Comparison of ENCODE assay signal across 1 cellular context in the genomic region with DNA sequence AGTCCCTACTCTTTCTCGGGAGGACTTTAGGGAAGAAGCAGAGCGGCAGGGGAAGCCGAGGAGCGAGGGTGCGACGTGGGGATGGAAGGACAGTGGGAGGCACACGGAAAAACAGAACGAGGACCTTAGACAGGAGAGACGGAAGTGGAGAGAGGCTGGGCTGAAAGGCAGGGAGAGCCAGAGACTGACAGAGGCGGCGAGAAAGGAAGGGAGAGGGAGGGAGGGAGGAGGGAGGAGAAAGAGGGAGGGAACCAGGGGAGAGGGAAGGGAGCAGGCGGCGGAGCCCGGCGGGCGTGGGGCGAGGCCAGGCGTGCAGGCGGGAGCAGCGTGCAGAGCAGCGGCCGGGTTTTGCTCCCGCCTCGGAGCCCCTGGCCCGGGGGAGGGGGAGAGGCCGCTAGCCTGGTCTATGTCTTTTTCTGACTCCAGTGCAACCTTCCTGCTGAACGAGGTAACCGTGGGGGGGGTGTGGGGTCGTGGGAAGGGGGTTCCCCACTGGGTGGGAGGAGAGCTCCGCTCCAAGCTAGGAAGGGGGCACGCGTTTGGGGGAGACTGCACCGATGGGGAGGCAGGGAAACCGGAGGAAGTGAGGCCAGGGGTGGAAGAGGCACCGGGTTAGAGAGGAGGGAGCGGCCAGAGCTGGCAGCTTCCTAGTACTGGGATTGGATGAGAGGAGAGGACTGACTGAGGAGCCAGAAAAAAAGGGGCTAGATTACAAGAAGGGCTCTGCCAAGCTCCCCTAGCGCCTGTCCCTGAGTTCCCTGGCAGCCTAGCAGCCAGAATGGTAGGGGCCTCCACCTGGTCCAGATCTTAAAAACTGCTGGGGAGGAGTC.
TF ChIP-seq lines count a peak whose summit lies in the region.

No MANE protein-coding gene starts in this region.

TF ChIP-seq in GM12878, 131 proteins besides CTCF, POLR2A, EP300 and RAD21 (continued from another document):
- TF ChIP-seq, protein P1, sequence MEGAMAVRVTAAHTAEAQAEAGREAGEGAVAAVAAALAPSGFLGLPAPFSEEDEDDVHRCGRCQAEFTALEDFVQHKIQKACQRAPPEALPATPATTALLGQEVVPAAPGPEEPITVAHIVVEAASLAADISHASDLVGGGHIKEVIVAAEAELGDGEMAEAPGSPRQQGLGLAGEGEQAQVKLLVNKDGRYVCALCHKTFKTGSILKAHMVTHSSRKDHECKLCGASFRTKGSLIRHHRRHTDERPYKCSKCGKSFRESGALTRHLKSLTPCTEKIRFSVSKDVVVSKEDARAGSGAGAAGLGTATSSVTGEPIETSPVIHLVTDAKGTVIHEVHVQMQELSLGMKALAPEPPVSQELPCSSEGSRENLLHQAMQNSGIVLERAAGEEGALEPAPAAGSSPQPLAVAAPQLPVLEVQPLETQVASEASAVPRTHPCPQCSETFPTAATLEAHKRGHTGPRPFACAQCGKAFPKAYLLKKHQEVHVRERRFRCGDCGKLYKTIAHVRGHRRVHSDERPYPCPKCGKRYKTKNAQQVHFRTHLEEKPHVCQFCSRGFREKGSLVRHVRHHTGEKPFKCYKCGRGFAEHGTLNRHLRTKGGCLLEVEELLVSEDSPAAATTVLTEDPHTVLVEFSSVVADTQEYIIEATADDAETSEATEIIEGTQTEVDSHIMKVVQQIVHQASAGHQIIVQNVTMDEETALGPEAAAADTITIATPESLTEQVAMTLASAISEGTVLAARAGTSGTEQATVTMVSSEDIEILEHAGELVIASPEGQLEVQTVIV (IDR thresholded peaks at IDR 0.05; ENCODE audit: borderline replicate concordance, partially characterized antibody), result peak; percentile 18
- no peak for TF ChIP-seq EGR1 (IDR thresholded peaks at IDR 0.05; ENCODE audit: borderline replicate concordance in 1 of 2, low read depth in 2 of 2, low read length in 2 of 2)
- TF ChIP-seq, protein P2, sequence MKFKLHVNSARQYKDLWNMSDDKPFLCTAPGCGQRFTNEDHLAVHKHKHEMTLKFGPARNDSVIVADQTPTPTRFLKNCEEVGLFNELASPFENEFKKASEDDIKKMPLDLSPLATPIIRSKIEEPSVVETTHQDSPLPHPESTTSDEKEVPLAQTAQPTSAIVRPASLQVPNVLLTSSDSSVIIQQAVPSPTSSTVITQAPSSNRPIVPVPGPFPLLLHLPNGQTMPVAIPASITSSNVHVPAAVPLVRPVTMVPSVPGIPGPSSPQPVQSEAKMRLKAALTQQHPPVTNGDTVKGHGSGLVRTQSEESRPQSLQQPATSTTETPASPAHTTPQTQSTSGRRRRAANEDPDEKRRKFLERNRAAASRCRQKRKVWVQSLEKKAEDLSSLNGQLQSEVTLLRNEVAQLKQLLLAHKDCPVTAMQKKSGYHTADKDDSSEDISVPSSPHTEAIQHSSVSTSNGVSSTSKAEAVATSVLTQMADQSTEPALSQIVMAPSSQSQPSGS (IDR thresholded peaks at IDR 0.05; ENCODE audit: low read length), result no peak
- TF ChIP-seq, protein P3, sequence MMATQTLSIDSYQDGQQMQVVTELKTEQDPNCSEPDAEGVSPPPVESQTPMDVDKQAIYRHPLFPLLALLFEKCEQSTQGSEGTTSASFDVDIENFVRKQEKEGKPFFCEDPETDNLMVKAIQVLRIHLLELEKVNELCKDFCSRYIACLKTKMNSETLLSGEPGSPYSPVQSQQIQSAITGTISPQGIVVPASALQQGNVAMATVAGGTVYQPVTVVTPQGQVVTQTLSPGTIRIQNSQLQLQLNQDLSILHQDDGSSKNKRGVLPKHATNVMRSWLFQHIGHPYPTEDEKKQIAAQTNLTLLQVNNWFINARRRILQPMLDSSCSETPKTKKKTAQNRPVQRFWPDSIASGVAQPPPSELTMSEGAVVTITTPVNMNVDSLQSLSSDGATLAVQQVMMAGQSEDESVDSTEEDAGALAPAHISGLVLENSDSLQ (IDR thresholded peaks at IDR 0.05), result peak; percentile 68
- no peak for TF ChIP-seq ZNF207 (IDR thresholded peaks at IDR 0.05; ENCODE audit: borderline replicate concordance)
- no peak for TF ChIP-seq ATF7 (IDR thresholded peaks at IDR 0.05; ENCODE audit: low read depth)
- no peak for TF ChIP-seq SP1 (IDR thresholded peaks at IDR 0.05; ENCODE audit: low read depth, low read length)
- no peak for TF ChIP-seq TCF3 (IDR thresholded peaks at IDR 0.05; ENCODE audit: borderline replicate concordance, insufficient read depth, low read depth, low read length)
- TF ChIP-seq IKZF1 (conservative IDR thresholded peaks at IDR 0.05), result peak; percentile 4; the same call in 1 of the 2 replicates
- TF ChIP-seq, protein P4, sequence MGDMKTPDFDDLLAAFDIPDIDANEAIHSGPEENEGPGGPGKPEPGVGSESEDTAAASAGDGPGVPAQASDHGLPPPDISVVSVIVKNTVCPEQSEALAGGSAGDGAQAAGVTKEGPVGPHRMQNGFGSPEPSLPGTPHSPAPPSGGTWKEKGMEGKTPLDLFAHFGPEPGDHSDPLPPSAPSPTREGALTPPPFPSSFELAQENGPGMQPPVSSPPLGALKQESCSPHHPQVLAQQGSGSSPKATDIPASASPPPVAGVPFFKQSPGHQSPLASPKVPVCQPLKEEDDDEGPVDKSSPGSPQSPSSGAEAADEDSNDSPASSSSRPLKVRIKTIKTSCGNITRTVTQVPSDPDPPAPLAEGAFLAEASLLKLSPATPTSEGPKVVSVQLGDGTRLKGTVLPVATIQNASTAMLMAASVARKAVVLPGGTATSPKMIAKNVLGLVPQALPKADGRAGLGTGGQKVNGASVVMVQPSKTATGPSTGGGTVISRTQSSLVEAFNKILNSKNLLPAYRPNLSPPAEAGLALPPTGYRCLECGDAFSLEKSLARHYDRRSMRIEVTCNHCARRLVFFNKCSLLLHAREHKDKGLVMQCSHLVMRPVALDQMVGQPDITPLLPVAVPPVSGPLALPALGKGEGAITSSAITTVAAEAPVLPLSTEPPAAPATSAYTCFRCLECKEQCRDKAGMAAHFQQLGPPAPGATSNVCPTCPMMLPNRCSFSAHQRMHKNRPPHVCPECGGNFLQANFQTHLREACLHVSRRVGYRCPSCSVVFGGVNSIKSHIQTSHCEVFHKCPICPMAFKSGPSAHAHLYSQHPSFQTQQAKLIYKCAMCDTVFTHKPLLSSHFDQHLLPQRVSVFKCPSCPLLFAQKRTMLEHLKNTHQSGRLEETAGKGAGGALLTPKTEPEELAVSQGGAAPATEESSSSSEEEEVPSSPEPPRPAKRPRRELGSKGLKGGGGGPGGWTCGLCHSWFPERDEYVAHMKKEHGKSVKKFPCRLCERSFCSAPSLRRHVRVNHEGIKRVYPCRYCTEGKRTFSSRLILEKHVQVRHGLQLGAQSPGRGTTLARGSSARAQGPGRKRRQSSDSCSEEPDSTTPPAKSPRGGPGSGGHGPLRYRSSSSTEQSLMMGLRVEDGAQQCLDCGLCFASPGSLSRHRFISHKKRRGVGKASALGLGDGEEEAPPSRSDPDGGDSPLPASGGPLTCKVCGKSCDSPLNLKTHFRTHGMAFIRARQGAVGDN (IDR thresholded peaks at IDR 0.05), result 0 out of 2 replicates have a peak, but pooled peaks have one; percentile 28
- TF ChIP-seq, protein P5, sequence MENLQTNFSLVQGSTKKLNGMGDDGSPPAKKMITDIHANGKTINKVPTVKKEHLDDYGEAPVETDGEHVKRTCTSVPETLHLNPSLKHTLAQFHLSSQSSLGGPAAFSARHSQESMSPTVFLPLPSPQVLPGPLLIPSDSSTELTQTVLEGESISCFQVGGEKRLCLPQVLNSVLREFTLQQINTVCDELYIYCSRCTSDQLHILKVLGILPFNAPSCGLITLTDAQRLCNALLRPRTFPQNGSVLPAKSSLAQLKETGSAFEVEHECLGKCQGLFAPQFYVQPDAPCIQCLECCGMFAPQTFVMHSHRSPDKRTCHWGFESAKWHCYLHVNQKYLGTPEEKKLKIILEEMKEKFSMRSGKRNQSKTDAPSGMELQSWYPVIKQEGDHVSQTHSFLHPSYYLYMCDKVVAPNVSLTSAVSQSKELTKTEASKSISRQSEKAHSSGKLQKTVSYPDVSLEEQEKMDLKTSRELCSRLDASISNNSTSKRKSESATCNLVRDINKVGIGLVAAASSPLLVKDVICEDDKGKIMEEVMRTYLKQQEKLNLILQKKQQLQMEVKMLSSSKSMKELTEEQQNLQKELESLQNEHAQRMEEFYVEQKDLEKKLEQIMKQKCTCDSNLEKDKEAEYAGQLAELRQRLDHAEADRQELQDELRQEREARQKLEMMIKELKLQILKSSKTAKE (IDR thresholded peaks at IDR 0.05; ENCODE audit: low read depth, poor library complexity, severe bottlenecking), result no peak
- TF ChIP-seq MTA2 (IDR thresholded peaks at IDR 0.05; ENCODE audit: low read depth), result no peak
- peak; percentile 84; the same call in 1 of the 2 replicates for TF ChIP-seq NBN (IDR thresholded peaks at IDR 0.05)
